8 cellular contexts compared by ENCODE assay signal in genomic region chr2:64945973-64946736, GRCh38. TPM values are rescaled to one million over a fixed set of nuclear protein-coding genes. Genes with fewer than 3 reads are reported as not detected.
DNase-seq lines count a peak whose midpoint lies in the region; ATAC-seq and TF ChIP-seq lines count a peak whose summit lies in the region.

No MANE protein-coding gene starts in this region.

- no peaks in the 10 kb centered on the region for H3K36me3 Mint-ChIP-seq in CD4-positive, alpha-beta T cell (ENCODE audit: low read depth)

- CTCF ChIA-PET in CD4-positive, alpha-beta T cell (lab: Charles Lee), result interaction anchor here (0.8 kb wide), 1 partner anchor 18 kb away, joined by 3 read pairs; no protein-coding TSS in a partner anchor

- no peaks in the 10 kb centered on the region for H3K79me2 ChIP-seq in mesendoderm (ENCODE audit: control insufficient read depth, insufficient read depth, low read length)

- intact Hi-C loops in CD4-positive, alpha-beta T cell (cut with DNase I, micrococcal nuclease), result no loop called here

- no peak for TF ChIP-seq CTCF in CD4-positive, alpha-beta T cell (IDR thresholded peaks at IDR 0.05)

- WGBS in mesendoderm (ENCODE audit: extremely low coverage, insufficient coverage, low lambda C conversion rate), result no CpG with 5 or more reads among the region's 14 CpGs

- H3K9me3 ChIP-seq in CD4-positive, alpha-beta T cell (ENCODE audit: control insufficient read depth, low read length), result no peaks in the 10 kb centered on the region

- H3K4me3 Mint-ChIP-seq in CD4-positive, alpha-beta T cell, result peak overlapping the region; percentile 66

- no peak overlapping the region for H3K56ac ChIP-seq in mesendoderm (ENCODE audit: low read length)

- peak overlapping the region; percentile 47 for H3K27ac Mint-ChIP-seq in CD4-positive, alpha-beta T cell

- H3K79me1 ChIP-seq in mesendoderm (ENCODE audit: low read length), result no peaks in the 10 kb centered on the region

- H3K4me1 Mint-ChIP-seq in CD4-positive, alpha-beta T cell (ENCODE audit: low read depth), result peaks cover 33% of the 10 kb centered on the region

- no peak overlapping the region for H3K23ac ChIP-seq in mesendoderm (ENCODE audit: low read length)

- no peaks in the 10 kb centered on the region for H3K27me3 ChIP-seq in CD4-positive, alpha-beta T cell (ENCODE audit: control insufficient read depth, insufficient read depth, low read length)
- no peaks in the 10 kb centered on the region for H3K27me3 ChIP-seq in mesendoderm (ENCODE audit: insufficient read depth, low read length, poor library complexity)

- no peak overlapping the region for H3K4me3 ChIP-seq in mesendoderm (ENCODE audit: low read length)

- no peak overlapping the region for H4K8ac ChIP-seq in mesendoderm (ENCODE audit: low read depth, low read length)

- POLR2A ChIA-PET in CD4-positive, alpha-beta T cell (lab: Charles Lee), result interaction anchor here (1.1 to 1.4 kb wide), 2 partner anchors 20 to 28 kb away, joined by 3 to 6 read pairs; no protein-coding TSS in a partner anchor

- no peak overlapping the region for H3K4ac ChIP-seq in mesendoderm (ENCODE audit: low read depth, low read length)

- H3K9me3 Mint-ChIP-seq in CD4-positive, alpha-beta T cell, result no peaks in the 10 kb centered on the region

- no peak overlapping the region for H2BK15ac ChIP-seq in mesendoderm (replicated peaks; ENCODE audit: low read depth)

- no peak overlapping the region for H2BK5ac ChIP-seq in mesendoderm (ENCODE audit: low read length)

- H2BK120ac ChIP-seq in mesendoderm (ENCODE audit: low read depth, low read length), result no peak overlapping the region

- H3K36me3 ChIP-seq in mesendoderm (ENCODE audit: control insufficient read depth, insufficient read depth, low read length), result no peaks in the 10 kb centered on the region

- H3K27ac ChIP-seq in CD4-positive, alpha-beta T cell (ENCODE audit: low read depth, low read length), result no peak overlapping the region
- H3K27ac ChIP-seq in mesendoderm (ENCODE audit: low read depth, low read length), result no peak overlapping the region

- no peaks in the 10 kb centered on the region for H3K27me3 Mint-ChIP-seq in CD4-positive, alpha-beta T cell

- peak; percentile 84 for ATAC-seq in CD4-positive, alpha-beta T cell (ENCODE audit: poor library complexity)
- ATAC-seq in GM19467 (IDR thresholded peaks at IDR 0.05; ENCODE audit: unreplicated experiment) (peak; percentile 91), HG03558 (IDR thresholded peaks at IDR 0.05; ENCODE audit: extremely low read depth, unreplicated experiment) (peak; percentile 66)

- no peak overlapping the region for H4K5ac ChIP-seq in mesendoderm (ENCODE audit: low read length)

- H3K9ac ChIP-seq in mesendoderm (ENCODE audit: low read length), result no peak overlapping the region

- peak; percentile 11 to 62 (median 36) for DNase-seq in CD4-positive, alpha-beta T cell
- peak; percentile 21 for DNase-seq in activated CD4-positive, alpha-beta T cell treated with anti-CD3 and anti-CD28 coated beads, Interleukin-2, amount 50 U/mL, for 1 hour
- DNase-seq in glomerular visceral epithelial cell (ENCODE audit: extremely low spot score) (peak; percentile 61), mesendoderm (no peak), SW480 (ENCODE audit: low spot score) (no peak)
- peak; percentile 77 for DNase-seq in stimulated activated CD8-positive, alpha-beta memory T cell treated with anti-CD3 and anti-CD28 coated beads, Interleukin-4, amount 100 ng/mL, for 48 hours

- no peak overlapping the region for H2AK5ac ChIP-seq in mesendoderm (ENCODE audit: low read length)

- no peak overlapping the region for H3K18ac ChIP-seq in mesendoderm (ENCODE audit: low read length)

- H3K4me1 ChIP-seq in mesendoderm (ENCODE audit: control insufficient read depth, low read depth, low read length), result no peaks in the 10 kb centered on the region

- no peak overlapping the region for H3K4me2 ChIP-seq in mesendoderm (ENCODE audit: low read length)

RNA-seq across cellular contexts. Expression of gene SLC1A4, which starts 43.0 kb away (rescaled TPM):
- 1 to 10 TPM; 2.4 to 2.8 TPM for total RNA-seq in CD4-positive, alpha-beta T cell
- 0.59 TPM for polyA plus RNA-seq in mesendoderm (2013, experiment 1 of 2)
- 0.69 TPM for polyA plus RNA-seq in mesendoderm (2013, experiment 2 of 2)

Comparison
In these comparisons a context has a peak if more than half of its experiments do, and no peak if none do; other contexts are left out.
1. DNase-seq: peak in CD4-positive, alpha-beta T cell (10 of 10), activated CD4-positive, alpha-beta T cell treated with anti-CD3 and anti-CD28 coated beads, Interleukin-2, amount 50 U/mL, for 1 hour (single experiment), glomerular visceral epithelial cell (single experiment) and stimulated activated CD8-positive, alpha-beta memory T cell treated with anti-CD3 and anti-CD28 coated beads, Interleukin-4, amount 100 ng/mL, for 48 hours (single experiment); none in mesendoderm (single experiment) and SW480 (single experiment).
2. Peak in every context shown above with its lines, with median percentiles within 50 percentile points of each other: ATAC-seq.